ENCODE assay signal across 18 cellular contexts in the genomic region with DNA sequence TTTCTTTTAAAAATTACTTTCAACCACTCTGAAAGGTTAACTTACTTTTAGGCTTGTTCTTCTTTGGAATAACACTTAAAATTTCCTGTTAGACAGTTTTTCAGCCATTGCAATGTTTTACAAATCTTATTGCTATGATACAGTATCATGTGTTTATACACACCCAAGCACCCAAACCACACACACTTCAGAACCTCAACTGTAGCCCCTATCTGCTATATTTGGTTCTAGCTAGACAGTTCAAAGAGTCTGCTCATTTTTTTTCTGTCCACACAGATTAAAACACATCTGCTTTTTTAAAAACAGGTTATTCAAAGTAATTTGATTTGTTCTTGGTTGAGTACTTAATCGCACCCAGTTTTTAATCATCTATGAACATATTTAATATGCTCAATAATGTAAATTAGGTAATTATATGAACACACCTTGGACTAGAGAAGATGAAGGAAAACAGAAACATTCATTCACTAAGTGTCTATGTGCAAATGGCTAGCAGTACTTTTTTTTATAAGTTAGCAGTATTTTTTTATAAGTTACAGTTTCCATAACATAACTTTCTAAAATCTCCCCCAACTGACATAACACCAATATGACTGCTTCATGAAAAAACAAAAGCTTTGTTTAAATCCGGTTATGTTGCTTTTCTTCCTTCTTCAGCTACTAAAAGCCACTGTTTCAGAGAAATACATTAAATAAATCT. TPM values are rescaled to one million over a fixed set of nuclear protein-coding genes. Genes with fewer than 3 reads are reported as not detected.
A peak's percentile ranks its signal among the peaks of the same experiment; 100 is the strongest.
DNase-seq lines count a peak whose midpoint lies in the region; ATAC-seq, FAIRE-seq and TF ChIP-seq lines count a peak whose summit lies in the region.
"Had no signal": no experiment of that assay in that cellular context is flagged by ENCODE, and none has a peak within 500 bp of the region (broad histone marks: within the 10 kb centered on the region; RNA-seq: fewer than 3 reads in every experiment).

No MANE protein-coding gene starts in this region.

- intact Hi-C loops in activated CD4-positive, alpha-beta memory T cell treated with anti-CD3 and anti-CD28 coated beads for 36 hours (cut with micrococcal nuclease), result no loop called here
- intact Hi-C loops in GM12878 (cut with micrococcal nuclease; ENCODE audit: unreplicated experiment), result no loop called here

- H4K20me1 ChIP-seq in GM12878 (ENCODE audit: control insufficient read depth, insufficient read depth) (no peaks in the 10 kb centered on the region), osteoblast (ENCODE audit: insufficient read depth, low read length) (peaks cover 64% of the 10 kb centered on the region)

- H2AFZ ChIP-seq in GM12878 (ENCODE audit: control insufficient read depth, low read depth, low read length), result no peak overlapping the region
- H2AFZ ChIP-seq in osteoblast (ENCODE audit: low read length), result no peak overlapping the region

- DNase-seq in activated CD4-positive, alpha-beta memory T cell treated with anti-CD3 and anti-CD28 coated beads for 36 hours, result no peak
- DNase-seq in activated CD4-positive, alpha-beta memory T cell treated with anti-CD3 and anti-CD28 coated beads, Interleukin-2, amount 10 ng/mL, durations not matched to agents 7 days and 5 days, result no peak
- DNase-seq in LHCN-M2 (ENCODE audit: low read depth) (peak; percentile 29), GM12878 (ENCODE audit: low read depth, low spot score) (no peak), osteoblast (ENCODE audit: insufficient read length, low spot score, missing footprints) (no peak), frontal cortex (ENCODE audit: low spot score in 2 of 2) (no peak), NCI-H446 (lab: John Stamatoyannopoulos, UW) (no peak)
- DNase-seq: ACHN, anterior cingulate cortex, DMS79 treated with DMSO at 0.1 percent for 48 hours, NCI-H1417, NCI-H526 treated with DMSO at 0.1 percent for 48 hours, right cardiac atrium, tibial artery had no signal

- no peaks in the 10 kb centered on the region for H3K27me3 Mint-ChIP-seq in activated CD4-positive, alpha-beta memory T cell treated with anti-CD3 and anti-CD28 coated beads for 36 hours
- H3K27me3 Mint-ChIP-seq in activated CD4-positive, alpha-beta memory T cell treated with anti-CD3 and anti-CD28 coated beads, Interleukin-2, amount 10 ng/mL, durations not matched to agents 7 days and 5 days, result no peaks in the 10 kb centered on the region

- SMC1A ChIA-PET in GM12878 (lab: Charles Lee; ENCODE audit: uncharacterized antibody, unreplicated experiment), result interaction anchor here (0.8 to 2.3 kb wide), 6 partner anchors 10 to 21 kb away, joined by 3 to 14 read pairs (median 6); partner anchors contain the start of gene FBXO11

- RAD21 ChIA-PET in GM12878 (lab: Charles Lee; ENCODE audit: unreplicated experiment), result no interaction called here

- H3K4me1 ChIP-seq in GM12878 (ENCODE audit: control insufficient read depth, insufficient read depth, low read length) (no peaks in the 10 kb centered on the region), osteoblast (ENCODE audit: insufficient read depth, low read length) (peaks cover 19% of the 10 kb centered on the region)

- peak overlapping the region; percentile 18 for H3K27ac Mint-ChIP-seq in activated CD4-positive, alpha-beta memory T cell treated with anti-CD3 and anti-CD28 coated beads for 36 hours
- H3K27ac Mint-ChIP-seq in activated CD4-positive, alpha-beta memory T cell treated with anti-CD3 and anti-CD28 coated beads, Interleukin-2, amount 10 ng/mL, durations not matched to agents 7 days and 5 days, result no peak overlapping the region

- H3K4me3 ChIP-seq in GM12878 (no peak overlapping the region), osteoblast (ENCODE audit: insufficient read depth, low read length) (no peak overlapping the region)
- H3K4me3 ChIP-seq: tibial artery had no signal

- TF ChIP-seq POLR2A in GM12878 (IDR thresholded peaks at IDR 0.05; ENCODE audit: low read depth, low read length), result no peak

- TF ChIP-seq RAD21 in GM12878 (IDR thresholded peaks at IDR 0.05; ENCODE audit: insufficient read depth, low read depth, low read length), result no peak

- H3K4me3 Mint-ChIP-seq in activated CD4-positive, alpha-beta memory T cell treated with anti-CD3 and anti-CD28 coated beads for 36 hours, result no peak overlapping the region
- H3K4me3 Mint-ChIP-seq in activated CD4-positive, alpha-beta memory T cell treated with anti-CD3 and anti-CD28 coated beads, Interleukin-2, amount 10 ng/mL, durations not matched to agents 7 days and 5 days, result no peak overlapping the region

- CTCF ChIA-PET in activated CD4-positive, alpha-beta memory T cell treated with anti-CD3 and anti-CD28 coated beads for 36 hours (lab: Charles Lee), result no interaction called here
- CTCF ChIA-PET in activated CD4-positive, alpha-beta memory T cell treated with anti-CD3 and anti-CD28 coated beads, Interleukin-2, amount 10 ng/mL, durations not matched to agents 7 days and 5 days (lab: Charles Lee), result interaction anchor here (1.2 to 1.3 kb wide), 2 partner anchors 11 to 18 kb away, joined by 3 to 4 read pairs; no protein-coding TSS in a partner anchor
- CTCF ChIA-PET in GM12878 (lab: Yijun Ruan, JAX), result no interaction called here

- peaks cover 91% of the 10 kb centered on the region for H3K79me2 ChIP-seq in GM12878 (ENCODE audit: control insufficient read depth, insufficient read depth, low read length)
- H3K79me2 ChIP-seq in osteoblast (ENCODE audit: insufficient read depth, low read length), result peaks cover 99% of the 10 kb centered on the region

- H3K4me2 ChIP-seq in GM12878 (ENCODE audit: control insufficient read depth, insufficient read depth) (no peak overlapping the region), osteoblast (ENCODE audit: insufficient read depth, low read length) (no peak overlapping the region)

- H3K4me1 Mint-ChIP-seq in activated CD4-positive, alpha-beta memory T cell treated with anti-CD3 and anti-CD28 coated beads for 36 hours (ENCODE audit: low read depth), result peaks cover 47% of the 10 kb centered on the region
- peaks cover 28% of the 10 kb centered on the region for H3K4me1 Mint-ChIP-seq in activated CD4-positive, alpha-beta memory T cell treated with anti-CD3 and anti-CD28 coated beads, Interleukin-2, amount 10 ng/mL, durations not matched to agents 7 days and 5 days

- ATAC-seq in GM12878 (peak; percentile 68), GM21360 (IDR thresholded peaks at IDR 0.05; ENCODE audit: unreplicated experiment) (no peak)

- BruUV-seq in GM12878 (replicated peaks; lab: Mats Ljungman, UMichigan), result no TSS peak

- H3K9me3 ChIP-seq in GM12878 (replicated peaks; ENCODE audit: control insufficient read depth, insufficient read depth, low read length) (peaks cover under 1% of the 10 kb centered on the region; the same call in 2 of the 3 replicates), osteoblast (ENCODE audit: low read depth, low read length) (no peaks in the 10 kb centered on the region)
- H3K9me3 ChIP-seq: tibial artery had no signal

- H3K9ac ChIP-seq in GM12878 (ENCODE audit: control insufficient read depth, insufficient read depth, low read length), result no peak overlapping the region

- in situ Hi-C loops in GM12878 (cut with MboI), result no loop called here

- WGBS in GM12878 (ENCODE audit: insufficient coverage, insufficient replicate concordance, low lambda C conversion rate, missing lambda C conversion rate), result 78% methylated on average over 2 of the region's 2 CpGs

- FAIRE-seq in GM12878 (lab: Jason Lieb, UNC), result no peak
- FAIRE-seq in frontal cortex (lab: Jason Lieb, UNC), result no peak
- FAIRE-seq: endometrium, GM18507 had no signal

- POLR2A ChIA-PET in activated CD4-positive, alpha-beta memory T cell treated with anti-CD3 and anti-CD28 coated beads for 36 hours (lab: Charles Lee), result no interaction called here
- POLR2A ChIA-PET in activated CD4-positive, alpha-beta memory T cell treated with anti-CD3 and anti-CD28 coated beads, Interleukin-2, amount 10 ng/mL, durations not matched to agents 7 days and 5 days (lab: Charles Lee), result interaction anchor here (1.0 kb wide), 1 partner anchor 18 kb away, joined by 4 read pairs; the partner anchor contains the start of gene FBXO11
- POLR2A ChIA-PET in GM12878 (lab: Charles Lee), result interaction anchor here (0.7 kb wide), 1 partner anchor 13 kb away, joined by 3 read pairs; no protein-coding TSS in a partner anchor

- no peaks in the 10 kb centered on the region for H3K27me3 ChIP-seq in GM12878 (replicated peaks in 1 of 2; ENCODE audit: control insufficient read depth in 2 of 2, insufficient read depth in 2 of 2, low read length in 1 of 2)
- no peaks in the 10 kb centered on the region for H3K27me3 ChIP-seq in osteoblast (ENCODE audit: insufficient read depth, low read length)
- H3K27me3 ChIP-seq: tibial artery had no signal

- peaks cover 4% of the 10 kb centered on the region for H3K36me3 Mint-ChIP-seq in activated CD4-positive, alpha-beta memory T cell treated with anti-CD3 and anti-CD28 coated beads for 36 hours
- H3K36me3 Mint-ChIP-seq in activated CD4-positive, alpha-beta memory T cell treated with anti-CD3 and anti-CD28 coated beads, Interleukin-2, amount 10 ng/mL, durations not matched to agents 7 days and 5 days (ENCODE audit: low read depth), result peaks cover 28% of the 10 kb centered on the region

- no peak for TF ChIP-seq CTCF in GM12878 (IDR thresholded peaks at IDR 0.05 in 2 of 3, conservative IDR thresholded peaks at IDR 0.05 in 1 of 3; ENCODE audit: control insufficient read depth in 2 of 3, extremely low read depth in 1 of 3, insufficient read depth in 1 of 3, low read depth in 3 of 3, low read length in 3 of 3)
- no peak for TF ChIP-seq CTCF in osteoblast (IDR thresholded peaks at IDR 0.05; ENCODE audit: extremely low read depth, low read depth, low read length)

- no peak; a peak in 1 of 4 replicates for TF ChIP-seq EP300 in GM12878 (IDR thresholded peaks at IDR 0.05; ENCODE audit: borderline replicate concordance in 1 of 2, control insufficient read depth in 1 of 2, low read depth in 2 of 2, low read length in 2 of 2)

- no peaks in the 10 kb centered on the region for H3K9me3 Mint-ChIP-seq in activated CD4-positive, alpha-beta memory T cell treated with anti-CD3 and anti-CD28 coated beads for 36 hours
- no peaks in the 10 kb centered on the region for H3K9me3 Mint-ChIP-seq in activated CD4-positive, alpha-beta memory T cell treated with anti-CD3 and anti-CD28 coated beads, Interleukin-2, amount 10 ng/mL, durations not matched to agents 7 days and 5 days

- peaks cover 0 to 6% of the 10 kb centered on the region in 2 experiments; a peak in 3 of 4 replicates for H3K36me3 ChIP-seq in GM12878 (ENCODE audit: control insufficient read depth in 2 of 2, insufficient read depth in 2 of 2, low read length in 1 of 2)
- H3K36me3 ChIP-seq in osteoblast (ENCODE audit: insufficient read depth, low read length), result no peaks in the 10 kb centered on the region

- H3K27ac ChIP-seq in GM12878 (ENCODE audit: control insufficient read depth, insufficient read depth) (no peak overlapping the region), osteoblast (ENCODE audit: low read depth, low read length) (peak overlapping the region; percentile 22)
- H3K27ac ChIP-seq: HL-60, tibial artery had no signal

RNA-seq across cellular contexts. Expression of gene FBXO11, which starts 17.6 kb away (rescaled TPM):
- 10 to 100 TPM; 38.2 to 41.1 TPM for total RNA-seq in activated CD4-positive, alpha-beta memory T cell treated with anti-CD3 and anti-CD28 coated beads for 36 hours
- 10 to 100 TPM; 59.4 to 59.7 TPM for total RNA-seq in activated CD4-positive, alpha-beta memory T cell treated with anti-CD3 and anti-CD28 coated beads, Interleukin-2, amount 10 ng/mL, durations not matched to agents 7 days and 5 days
- total RNA-seq in LHCN-M2 (2014; rRNA removed), result 22.1 and 25.4 TPM in 2 replicates
- 13.9 TPM for polyA plus RNA-seq in LHCN-M2 (2012)
- 119 and 126 TPM in 2 replicates for total RNA-seq in GM12878 (2013; cell fraction: nucleolus; rRNA removed)
- total RNA-seq in GM12878 (2014; rRNA removed), result 20.5 and 27.1 TPM in 2 replicates
- total RNA-seq in GM12878 (2014; rRNA removed; fragmentation: Illumina TruSeq; extraction: Trizol), result 25.4 and 29.4 TPM in 2 replicates
- 30.6 and 31.6 TPM in 2 replicates for total RNA-seq in GM12878 (2021)
- polyA plus RNA-seq in GM12878 (2011; ENCODE audit: low read depth), result 8.5 TPM
- 38.9 and 51.8 TPM in 2 replicates for polyA plus RNA-seq in GM12878 (2011; rRNA removed)
- polyA plus RNA-seq in GM12878 (2011; cell fraction: cytosol; rRNA removed), result 21.9 and 28.0 TPM in 2 replicates
- 79.0 and 79.4 TPM in 2 replicates for polyA plus RNA-seq in GM12878 (2011; cell fraction: nucleus; rRNA removed)
- polyA plus RNA-seq in GM12878 (2012), result 24.7 and 28.8 TPM in 2 replicates
- 30.9 and 33.2 TPM in 2 replicates for polyA plus RNA-seq in GM12878 (2014; fragmentation: Illumina TruSeq; extraction: Trizol)
- 1 to 10 TPM; 7.1 to 8.8 TPM for polyA plus RNA-seq in GM12878 (2014; fragmentation: Nextera tagmentation; extraction: Ambion mirVana)
- polyA plus RNA-seq in GM12878 (2014; rRNA removed), result 20.3 and 24.5 TPM in 2 replicates
- polyA plus RNA-seq in GM12878 (2016; fragmentation: Nextera tagmentation; extraction: Ambion mirVana), result 1 to 10 TPM; 5.9 to 9.1 TPM
- 36.1 and 66.3 TPM in 2 replicates for polyA minus RNA-seq in GM12878 (2011; rRNA and poly(A)+ RNA removed)
- 15.9 and 21.2 TPM in 2 replicates for polyA minus RNA-seq in GM12878 (2011; cell fraction: cytosol; rRNA and poly(A)+ RNA removed)
- polyA minus RNA-seq in GM12878 (2011; cell fraction: nucleus; rRNA and poly(A)+ RNA removed), result 25.4 and 41.0 TPM in 2 replicates
- 56.6 and 57.9 TPM in 2 replicates for total RNA-seq in osteoblast
- total RNA-seq in frontal cortex, result 212 TPM
